Comparison of ENCODE assay signal across 26 cellular contexts in genomic region chr4:38715076-38715475, GRCh38.
"Had no signal": no experiment of that assay in that cellular context is flagged by ENCODE, and none has a peak within 500 bp of the region (broad histone marks: within the 10 kb centered on the region; RNA-seq: fewer than 3 reads in every experiment).

No MANE protein-coding gene starts in this region.

- H3K36me3 ChIP-seq: adrenal gland, brain microvascular endothelial cell, gastroesophageal sphincter, ovary, right lobe of liver had no signal

- H3K27me3 ChIP-seq: adrenal gland, brain microvascular endothelial cell, gastroesophageal sphincter, ovary, right lobe of liver, testis had no signal

- H3K27me3 Mint-ChIP-seq: progenitor cell of endocrine pancreas had no signal

- H3K4me3 ChIP-seq: adrenal gland, gastroesophageal sphincter, ovary, right lobe of liver, skin epidermis, testis had no signal

- ATAC-seq: activated CD8-positive, alpha-beta memory T cell treated with anti-CD3 and anti-CD28 coated beads, Interleukin-2, amount 10 ng/mL, durations not matched to agents 7 days and 5 days; activated CD8-positive, alpha-beta T cell treated with anti-CD3 and anti-CD28 coated beads, Interleukin-2, amount 10 ng/mL, durations not matched to agents 7 days and 5 days; gastroesophageal sphincter; left colon; naive thymus-derived CD4-positive, alpha-beta T cell; right lobe of liver; stimulated activated naive CD8-positive, alpha-beta T cell treated with anti-CD3 and anti-CD28 coated beads, Interleukin-15, Interleukin-2, amounts not matched to agents 100 U/mL and 50 U/mL, for 24 hours; T-helper 17 cell; WTC11 had no signal

- DNase-seq: activated CD8-positive, alpha-beta memory T cell treated with anti-CD3 and anti-CD28 coated beads, Interleukin-2, amount 10 ng/mL, durations not matched to agents 7 days and 5 days; activated CD8-positive, alpha-beta T cell treated with anti-CD3 and anti-CD28 coated beads, Interleukin-2, amount 10 ng/mL, durations not matched to agents 7 days and 5 days; activated T-cell treated with anti-CD3 and anti-CD28 coated beads, Interleukin-2, amount 50 U/mL, for 48 hours; adrenal gland; brain microvascular endothelial cell; caudate nucleus; cortex of kidney; hippocampal formation; immature natural killer cell; kidney; left colon; naive thymus-derived CD4-positive, alpha-beta T cell; ovary; right lobe of liver; stimulated activated CD4-positive, alpha-beta T cell treated with anti-CD3 and anti-CD28 coated beads, Interleukin-12 subunit alpha, Interleukin-12 subunit beta, amount 100 ng/mL, for 4 hours; stimulated activated CD4-positive, alpha-beta T cell treated with anti-CD3 and anti-CD28 coated beads, Interleukin-4, amount 100 ng/mL, for 1 hour; stimulated activated naive CD8-positive, alpha-beta T cell treated with anti-CD3 and anti-CD28 coated beads, Interleukin-15, Interleukin-2, amounts not matched to agents 100 U/mL and 50 U/mL, for 24 hours; T-helper 17 cell; testis had no signal

- H3K4me1 Mint-ChIP-seq: naive thymus-derived CD4-positive, alpha-beta T cell; T-helper 17 cell; WTC11 had no signal

- H3K27ac ChIP-seq: adrenal gland, brain microvascular endothelial cell, gastroesophageal sphincter, ovary, right lobe of liver, skin epidermis, testis had no signal

- H3K4me3 Mint-ChIP-seq: activated CD8-positive, alpha-beta memory T cell treated with anti-CD3 and anti-CD28 coated beads, Interleukin-2, amount 10 ng/mL, durations not matched to agents 7 days and 5 days; activated CD8-positive, alpha-beta T cell treated with anti-CD3 and anti-CD28 coated beads, Interleukin-2, amount 10 ng/mL, durations not matched to agents 7 days and 5 days; activated naive CD8-positive, alpha-beta T cell; immature natural killer cell; mesothelial cell of epicardium; naive thymus-derived CD4-positive, alpha-beta T cell; T-helper 17 cell; WTC11 had no signal

- H3K4me1 ChIP-seq: adrenal gland, gastroesophageal sphincter, right lobe of liver, testis had no signal

- H3K9me3 ChIP-seq: adrenal gland, ovary, right lobe of liver, testis had no signal

- H3K27ac Mint-ChIP-seq: activated CD8-positive, alpha-beta memory T cell treated with anti-CD3 and anti-CD28 coated beads, Interleukin-2, amount 10 ng/mL, durations not matched to agents 7 days and 5 days; activated CD8-positive, alpha-beta T cell treated with anti-CD3 and anti-CD28 coated beads, Interleukin-2, amount 10 ng/mL, durations not matched to agents 7 days and 5 days; activated naive CD8-positive, alpha-beta T cell; activated T-helper 2 cell treated with anti-CD3 and anti-CD28 coated beads, Interferon-gamma antibody, Interleukin-2, Interleukin-4, amounts not matched to agents 10 μg/mL and 5 μg/mL and 100 μg/mL, durations not matched to agents 14 hours and 24 hours and 36 hours; immature natural killer cell; mesothelial cell of epicardium; naive thymus-derived CD4-positive, alpha-beta T cell; progenitor cell of endocrine pancreas; T-helper 17 cell; WTC11 had no signal
